10 cellular contexts compared by ENCODE assay signal in genomic region chr22:35913925-35914324, GRCh38.
DNase-seq lines count a peak whose midpoint lies in the region; ATAC-seq and TF ChIP-seq lines count a peak whose summit lies in the region.
"Had no signal": no experiment of that assay in that cellular context is flagged by ENCODE, and none has a peak within 500 bp of the region (broad histone marks: within the 10 kb centered on the region; RNA-seq: fewer than 3 reads in every experiment).

No MANE protein-coding gene starts in this region.

- TF ChIP-seq CTCF in endodermal cell (conservative IDR thresholded peaks at IDR 0.05) (no peak), thyroid gland (IDR thresholded peaks at IDR 0.05) (no peak), mucosa of descending colon (IDR thresholded peaks at IDR 0.05) (no peak)

- intact Hi-C loops in thyroid gland (cut with DNase I) = no loop called here
- intact Hi-C loops in left colon (cut with DNase I, micrococcal nuclease) = no loop called here
- intact Hi-C loops in mucosa of descending colon (cut with DNase I, micrococcal nuclease) = no loop called here
- intact Hi-C loops in head of caudate nucleus (cut with DNase I) = no loop called here

- H3K4me3 ChIP-seq in endodermal cell (ENCODE audit: low read length) (peak overlapping the region; percentile 83), muscle layer of colon (ENCODE audit: low read depth in 1 of 2, low read length in 2 of 2) (peak overlapping the region in 1 of 2 donors; percentile 65), thyroid gland (replicated peaks in 1 of 3) (no peak overlapping the region), mucosa of descending colon (no peak overlapping the region)

- peak overlapping the region; percentile 52 for H3K4me3 Mint-ChIP-seq in endodermal cell
- H3K4me3 Mint-ChIP-seq: activated B cell treated with CpG ODN at 0.5 μM for 24 hours had no signal

- H3K9ac ChIP-seq in endodermal cell (ENCODE audit: extremely low read depth, low read length, poor library complexity, severe bottlenecking) (no peak overlapping the region), muscle layer of colon (ENCODE audit: low read length) (peak overlapping the region; percentile 6)

- H3K27ac ChIP-seq in endodermal cell (ENCODE audit: low read depth, low read length) (no peak overlapping the region), muscle layer of colon (ENCODE audit: low read depth, low read length) (peak overlapping the region; percentile 81), thyroid gland (peak overlapping the region; percentile 34 to 86 (median 62))

- 34 to 100% methylated on average over 1 of the region's 1 CpG for WGBS in endodermal cell (ENCODE audit: insufficient coverage in 1 of 2, insufficient read length in 1 of 2), 2 experiments
- 78 to 87% methylated on average over 1 of the region's 1 CpG for WGBS in thyroid gland, 2 donors

- no peaks in the 10 kb centered on the region for H3K9me3 Mint-ChIP-seq in endodermal cell
- H3K9me3 Mint-ChIP-seq: activated B cell treated with CpG ODN at 0.5 μM for 24 hours; activated naive CD8-positive, alpha-beta T cell treated with anti-CD3 and anti-CD28 coated beads for 36 hours had no signal

- TF ChIP-seq POLR2A in thyroid gland (IDR thresholded peaks at IDR 0.05) = no peak

- H3K4me1 ChIP-seq in endodermal cell (ENCODE audit: control insufficient read depth, insufficient read depth, low read length) (peaks cover 33% of the 10 kb centered on the region), muscle layer of colon (ENCODE audit: insufficient read depth, low read length) (peaks cover 68% of the 10 kb centered on the region), thyroid gland (peaks cover 41 to 61% of the 10 kb centered on the region in 2 donors), mucosa of descending colon (ENCODE audit: low read depth) (peaks cover 10% of the 10 kb centered on the region)

- peaks cover 3% of the 10 kb centered on the region for H3K27me3 Mint-ChIP-seq in endodermal cell (ENCODE audit: insufficient read depth)

- H3K27me3 ChIP-seq in endodermal cell (ENCODE audit: control insufficient read depth, insufficient read depth, low read length, poor library complexity, severe bottlenecking) (no peaks in the 10 kb centered on the region), muscle layer of colon (ENCODE audit: control insufficient read depth in 1 of 2, insufficient read depth in 2 of 2, low read length in 2 of 2) (no peaks in the 10 kb centered on the region), thyroid gland (no peaks in the 10 kb centered on the region)

- ATAC-seq in left colon = no peak
- no peak for ATAC-seq in mucosa of descending colon

- DNase-seq in NCI-H69 (lab: John Stamatoyannopoulos, UW) = peak; percentile 43
- no peak for DNase-seq in endodermal cell
- DNase-seq in thyroid gland = no peak
- no peak for DNase-seq in left colon
- DNase-seq in mucosa of descending colon = no peak
- DNase-seq in AG20443 (ENCODE audit: low spot score) = no peak
- DNase-seq in head of caudate nucleus = no peak
- DNase-seq: activated B cell treated with CpG ODN at 0.5 μM for 24 hours; activated naive CD8-positive, alpha-beta T cell treated with anti-CD3 and anti-CD28 coated beads for 36 hours had no signal

- peak overlapping the region; percentile 90 for H3K27ac Mint-ChIP-seq in endodermal cell
- H3K27ac Mint-ChIP-seq: activated B cell treated with CpG ODN at 0.5 μM for 24 hours; activated naive CD8-positive, alpha-beta T cell treated with anti-CD3 and anti-CD28 coated beads for 36 hours had no signal

- H3K36me3 ChIP-seq in endodermal cell (ENCODE audit: control insufficient read depth, insufficient read depth, low read length) (no peaks in the 10 kb centered on the region), muscle layer of colon (ENCODE audit: insufficient read depth, low read length) (no peaks in the 10 kb centered on the region), thyroid gland (no peaks in the 10 kb centered on the region), mucosa of descending colon (ENCODE audit: low read depth) (no peaks in the 10 kb centered on the region)

- no peaks in the 10 kb centered on the region for H3K36me3 Mint-ChIP-seq in endodermal cell (ENCODE audit: low read depth)
- H3K36me3 Mint-ChIP-seq: activated naive CD8-positive, alpha-beta T cell treated with anti-CD3 and anti-CD28 coated beads for 36 hours had no signal

- H3K9me3 ChIP-seq in endodermal cell (ENCODE audit: control insufficient read depth, low read length) = no peaks in the 10 kb centered on the region
- no peaks in the 10 kb centered on the region for H3K9me3 ChIP-seq in muscle layer of colon (ENCODE audit: low read length)
- H3K9me3 ChIP-seq in thyroid gland = no peaks in the 10 kb centered on the region
- no peaks in the 10 kb centered on the region for H3K9me3 ChIP-seq in mucosa of descending colon

- peaks cover 55% of the 10 kb centered on the region for H3K4me1 Mint-ChIP-seq in endodermal cell
